14 cellular contexts compared by ENCODE assay signal in the genomic region with DNA sequence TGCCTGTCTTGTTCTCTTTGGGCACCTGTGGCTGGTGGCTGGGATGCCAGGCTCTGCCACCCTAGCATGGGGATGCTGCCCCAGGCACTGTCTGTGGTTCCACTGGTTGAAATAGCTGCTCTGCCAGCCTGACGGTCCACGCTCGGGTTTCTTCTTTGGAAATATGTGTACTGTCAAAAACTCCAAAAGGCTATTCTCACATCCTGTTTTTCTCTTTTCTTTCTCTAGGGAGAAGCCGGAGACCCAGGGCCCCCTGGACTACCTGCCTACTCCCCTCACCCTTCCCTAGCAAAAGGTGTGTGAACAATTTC.
"Had no signal": no experiment of that assay in that cellular context is flagged by ENCODE, and none has a peak within 500 bp of the region (broad histone marks: within the 10 kb centered on the region; RNA-seq: fewer than 3 reads in every experiment).

No MANE protein-coding gene starts in this region.

- DNase-seq: activated CD4-positive, alpha-beta T cell treated with anti-CD3 and anti-CD28 coated beads, Interleukin-2, amount 50 U/mL, for 4 hours; activated CD4-positive, CD25-positive, alpha-beta regulatory T cell treated with anti-CD3 and anti-CD28 coated beads, Interleukin-2, amount 50 U/mL, for 72 hours; activated gamma-delta T cell; activated T-cell treated with anti-CD3 and anti-CD28 coated beads, Interleukin-2, amount 50 U/mL, for 4 hours; effector CD8-positive, alpha-beta T cell; islet precursor cell; left ventricle myocardium inferior; mesendoderm; stimulated activated CD4-positive, alpha-beta T cell treated with anti-CD3 and anti-CD28 coated beads, Interleukin-1b, Interleukin-23, amount 100 ng/mL, for 48 hours; stimulated activated naive CD4-positive, alpha-beta T cell; SW 1271 had no signal

- ATAC-seq: activated T-cell treated with anti-CD3 and anti-CD28 coated beads, Interleukin-2, amount 50 U/mL, for 4 hours; right cardiac atrium had no signal

- H3K27me3 ChIP-seq: suprapubic skin had no signal

- H3K4me3 ChIP-seq: left ventricle myocardium inferior, spleen, suprapubic skin had no signal

- H3K9me3 ChIP-seq: left ventricle myocardium inferior, spleen, suprapubic skin had no signal

- H3K27ac ChIP-seq: left ventricle myocardium inferior, suprapubic skin had no signal

- H3K4me1 ChIP-seq: suprapubic skin had no signal
